Comparison of ENCODE assay signal across 12 cellular contexts in the genomic region with DNA sequence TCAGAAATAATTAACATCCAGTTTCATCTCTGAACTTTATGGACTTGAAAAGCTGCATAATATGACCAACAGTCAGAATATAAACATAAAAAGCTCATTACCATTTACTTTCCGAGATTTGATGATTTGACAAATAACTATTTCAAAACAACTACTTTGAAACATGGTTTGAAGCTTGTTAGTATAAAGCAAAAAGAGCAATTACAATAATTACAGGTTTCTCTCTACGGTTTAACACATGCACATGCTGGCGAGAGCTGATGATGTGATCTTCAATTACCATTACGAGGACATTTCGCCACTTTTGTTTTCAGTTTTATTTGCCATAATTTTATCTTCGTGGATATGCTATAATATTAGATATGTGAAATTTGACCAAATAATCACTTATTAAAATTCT.
DNase-seq lines count a peak whose midpoint lies in the region; ATAC-seq and TF ChIP-seq lines count a peak whose summit lies in the region.
"Had no signal": no experiment of that assay in that cellular context is flagged by ENCODE, and none has a peak within 500 bp of the region (broad histone marks: within the 10 kb centered on the region; RNA-seq: fewer than 3 reads in every experiment).

No MANE protein-coding gene starts in this region.

- intact Hi-C loops in heart right ventricle (cut with DNase I) = loop anchor here in 7 of 10 donors (2.0 to 10.0 kb wide), 5 partner anchors 53 to 83 kb away; no protein-coding TSS in a partner anchor
- intact Hi-C loops in left cardiac atrium (cut with DNase I) = loop anchor here in 1 of 2 donors (5.0 to 10.0 kb wide), 2 partner anchors 53 to 76 kb away; no protein-coding TSS in a partner anchor
- intact Hi-C loops in OCI-LY7 (cut with micrococcal nuclease; ENCODE audit: unreplicated experiment) = no loop called here
- intact Hi-C loops in upper lobe of right lung (cut with DNase I) = no loop called here

- CTCF ChIA-PET in OCI-LY7 (lab: Charles Lee; ENCODE audit: unreplicated experiment) = no interaction called here

- peak overlapping the region; percentile 76 for H3K4me2 ChIP-seq in OCI-LY7 (ENCODE audit: low read length)

- H3K27ac ChIP-seq in heart right ventricle (peak overlapping the region; percentile 16 to 98 (median 94)), OCI-LY7 (ENCODE audit: low read depth, low read length, poor library complexity, severe bottlenecking) (no peak overlapping the region), layer of hippocampus (ENCODE audit: low read depth, low read length) (peak overlapping the region; percentile 36), upper lobe of right lung (peak overlapping the region; percentile 88)
- H3K27ac ChIP-seq: C4-2B had no signal

- BruUV-seq in OCI-LY7 (replicated peaks; lab: Mats Ljungman, UMichigan) = no TSS peak

- WGBS in heart right ventricle, 2 donors = 38 to 56% methylated on average over 6 of the region's 6 CpGs

- no peaks in the 10 kb centered on the region for H3K9me2 ChIP-seq in OCI-LY7 (ENCODE audit: insufficient read depth, low read length)

- H3K9me3 ChIP-seq in heart right ventricle (no peaks in the 10 kb centered on the region), OCI-LY7 (ENCODE audit: low read length) (no peaks in the 10 kb centered on the region), upper lobe of right lung (no peaks in the 10 kb centered on the region)
- H3K9me3 ChIP-seq: Peyer's patch had no signal

- H4K20me1 ChIP-seq in OCI-LY7 (ENCODE audit: insufficient read depth, low read length) = peaks cover 21% of the 10 kb centered on the region; the same call in 1 of the 2 replicates

- H3K36me3 ChIP-seq in heart right ventricle (no peaks in the 10 kb centered on the region), OCI-LY7 (ENCODE audit: insufficient read depth, low read length) (no peaks in the 10 kb centered on the region; the same call in 1 of the 2 replicates), upper lobe of right lung (no peaks in the 10 kb centered on the region)
- H3K36me3 ChIP-seq: Peyer's patch had no signal

- DNase-seq in heart right ventricle = no peak
- no peak for DNase-seq in left cardiac atrium
- no peak for DNase-seq in OCI-LY7 (ENCODE audit: low spot score)
- DNase-seq in upper lobe of right lung = no peak
- no peak for DNase-seq in nucleus accumbens (lab: John Stamatoyannopoulos, UW)
- DNase-seq in stimulated activated naive CD8-positive, alpha-beta T cell treated with anti-CD3 and anti-CD28 coated beads, Interleukin-15, Interleukin-2, amounts not matched to agents 100 U/mL and 50 U/mL, for 24 hours = no peak
- DNase-seq: Peyer's patch; stimulated activated CD4-positive, alpha-beta T cell treated with anti-CD3 and anti-CD28 coated beads, Interleukin-4, amount 100 ng/mL, for 4 hours had no signal

- ATAC-seq in heart right ventricle (no peak), left cardiac atrium (no peak), upper lobe of right lung (no peak), GM19395 (IDR thresholded peaks at IDR 0.05; ENCODE audit: unreplicated experiment) (no peak)
- no peak for ATAC-seq in stimulated activated naive CD8-positive, alpha-beta T cell treated with anti-CD3 and anti-CD28 coated beads, Interleukin-15, Interleukin-2, amounts not matched to agents 100 U/mL and 50 U/mL, for 24 hours
- ATAC-seq: activated CD4-positive, CD25-positive, alpha-beta regulatory T cell treated with anti-CD3 and anti-CD28 coated beads, Interleukin-2, amount 50 U/mL, for 24 hours had no signal

- H3K4me3 ChIP-seq in heart right ventricle (peak overlapping the region in 9 of 10 donors; percentile 6 to 79 (median 64)), OCI-LY7 (ENCODE audit: low read depth, low read length, poor library complexity, severe bottlenecking) (peak overlapping the region; percentile 73), upper lobe of right lung (peak overlapping the region; percentile 62)

- H3K79me2 ChIP-seq in OCI-LY7 (ENCODE audit: insufficient read depth, low read depth, low read length) = peaks cover 80% of the 10 kb centered on the region

- POLR2A ChIA-PET in OCI-LY7 (lab: Charles Lee) = interaction anchor here (0.6 to 2.2 kb wide), 6 partner anchors 9 to 131 kb away, joined by 3 to 6 read pairs (median 3); no protein-coding TSS in a partner anchor

- no peak for TF ChIP-seq CTCF in heart right ventricle (IDR thresholded peaks at IDR 0.05)
- no peak for TF ChIP-seq CTCF in OCI-LY7 (conservative IDR thresholded peaks at IDR 0.05; ENCODE audit: low read length)
- TF ChIP-seq CTCF in upper lobe of right lung (IDR thresholded peaks at IDR 0.05) = no peak

- H3K4me1 ChIP-seq in heart right ventricle (peaks cover 2 to 60% (median 43%) of the 10 kb centered on the region in 9 donors), OCI-LY7 (ENCODE audit: insufficient read depth, low read length, poor library complexity, severe bottlenecking) (peaks cover 56% of the 10 kb centered on the region), upper lobe of right lung (peaks cover 6% of the 10 kb centered on the region)

- H3K27me3 ChIP-seq in heart right ventricle (no peaks in the 10 kb centered on the region), layer of hippocampus (ENCODE audit: control insufficient read depth, insufficient read depth, low read length) (no peaks in the 10 kb centered on the region), upper lobe of right lung (no peaks in the 10 kb centered on the region)
- H3K27me3 ChIP-seq: Peyer's patch had no signal

- H2AFZ ChIP-seq in OCI-LY7 (ENCODE audit: low read length) = no peak overlapping the region

Comparison
In these comparisons a context has a peak if more than half of its experiments do, and no peak if none do; other contexts are left out.
1. intact Hi-C loops: an anchor here in heart right ventricle (2.0 to 10.0 kb wide); none called in OCI-LY7 and upper lobe of right lung.